26 cellular contexts compared by ENCODE assay signal in the genomic region with DNA sequence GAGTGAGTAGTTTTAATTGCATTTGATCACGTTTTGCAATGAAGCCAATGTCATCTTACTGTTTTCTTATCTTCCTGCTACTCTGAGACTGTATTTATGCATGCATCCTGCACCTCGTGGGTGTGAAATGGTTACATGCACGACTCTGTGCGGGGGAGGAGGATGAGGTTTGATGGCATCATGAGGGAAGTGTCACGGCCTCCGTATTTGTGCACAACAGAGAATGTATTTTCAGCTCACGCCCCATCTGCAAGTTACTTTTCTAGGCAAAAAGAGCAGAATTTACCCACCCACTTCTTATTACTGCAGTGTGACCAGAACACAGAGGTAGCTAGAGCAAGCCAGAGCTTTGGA.
DNase-seq lines count a peak whose midpoint lies in the region; ATAC-seq, FAIRE-seq and TF ChIP-seq lines count a peak whose summit lies in the region.
"Had no signal": no experiment of that assay in that cellular context is flagged by ENCODE, and none has a peak within 500 bp of the region (broad histone marks: within the 10 kb centered on the region; RNA-seq: fewer than 3 reads in every experiment).

No MANE protein-coding gene starts in this region.

- ATAC-seq in left ventricle myocardium superior: no peak
- peak; percentile 57 for ATAC-seq in HG03565 (IDR thresholded peaks at IDR 0.05; ENCODE audit: unreplicated experiment)
- ATAC-seq in HG03196 (IDR thresholded peaks at IDR 0.05; ENCODE audit: unreplicated experiment): no peak
- ATAC-seq: naive thymus-derived CD4-positive, alpha-beta T cell; stimulated activated naive CD8-positive, alpha-beta T cell treated with anti-CD3 and anti-CD28 coated beads, Interleukin-15, Interleukin-2, amounts not matched to agents 100 U/mL and 50 U/mL, for 24 hours; T-helper 17 cell had no signal

- H3K27ac ChIP-seq in cardiac muscle cell (peak overlapping the region; percentile 89), cingulate gyrus (ENCODE audit: low read depth, low read length) (peak overlapping the region; percentile 56), substantia nigra (ENCODE audit: low read depth, low read length, poor library complexity, severe bottlenecking) (peak overlapping the region; percentile 93)
- H3K27ac ChIP-seq: BLaER1 treated with 17β-estradiol and CSF1 and Interleukin-3, amounts not matched to agents 10 nM and 100 nM; coronary artery; uterus; WERI-Rb-1 had no signal

- H3K36me3 ChIP-seq in cardiac muscle cell: no peaks in the 10 kb centered on the region
- H3K36me3 ChIP-seq: BLaER1 treated with 17β-estradiol and CSF1 and Interleukin-3, amounts not matched to agents 10 nM and 100 nM; pancreas; uterus; WERI-Rb-1 had no signal

- TF ChIP-seq CTCF in cardiac muscle cell (IDR thresholded peaks at IDR 0.05; ENCODE audit: low read depth, low read length): no peak

- intact Hi-C loops in left ventricle myocardium superior (cut with micrococcal nuclease): no loop called here

- TF ChIP-seq POLR2A in GM12892 (IDR thresholded peaks at IDR 0.05; ENCODE audit: low read depth, low read length): no peak

- DNase-seq in cardiac muscle cell (ENCODE audit: low read depth in 1 of 2, low spot score in 1 of 2) (no peak), left ventricle myocardium superior (no peak), substantia nigra (lab: John Stamatoyannopoulos, UW) (no peak), GM12892 (ENCODE audit: insufficient read length) (no peak), NCI-H128 (lab: John Stamatoyannopoulos, UW; ENCODE audit: unreplicated experiment) (no peak)
- DNase-seq: 8988T; activated CD4-positive, alpha-beta memory T cell treated with anti-CD3 and anti-CD28 coated beads, Interleukin-2, amount 10 ng/mL, durations not matched to agents 7 days and 5 days; activated naive CD4-positive, alpha-beta T cell treated with anti-CD3 and anti-CD28 coated beads, Interleukin-2, amount 10 ng/mL, durations not matched to agents 7 days and 5 days; HFFc6; naive thymus-derived CD4-positive, alpha-beta T cell; NCI-H1436 treated with DMSO at 0.1 percent for 48 hours; NCI-H2171 treated with DMSO at 0.1 percent for 48 hours; NCI-H748 treated with DMSO at 0.1 percent for 48 hours; OCI-M1; stimulated activated naive CD8-positive, alpha-beta T cell treated with anti-CD3 and anti-CD28 coated beads, Interleukin-15, Interleukin-2, amounts not matched to agents 100 U/mL and 50 U/mL, for 24 hours; T-helper 17 cell; uterus; WERI-Rb-1 had no signal

- H3K9me3 ChIP-seq in cardiac muscle cell (ENCODE audit: low read depth): no peaks in the 10 kb centered on the region
- H3K9me3 ChIP-seq: BLaER1 treated with 17β-estradiol and CSF1 and Interleukin-3, amounts not matched to agents 10 nM and 100 nM; pancreas; uterus had no signal

- no peak overlapping the region for H3K4me3 ChIP-seq in cardiac muscle cell
- H3K4me3 ChIP-seq: BLaER1 treated with 17β-estradiol and CSF1 and Interleukin-3, amounts not matched to agents 10 nM and 100 nM; coronary artery; pancreas; uterus had no signal

- no peak for FAIRE-seq in GM12892 (lab: Jason Lieb, UNC)
- FAIRE-seq: astrocyte, keratinocyte, pancreas had no signal

- no peaks in the 10 kb centered on the region for H3K27me3 ChIP-seq in cardiac muscle cell
- H3K27me3 ChIP-seq: BLaER1 treated with 17β-estradiol and CSF1 and Interleukin-3, amounts not matched to agents 10 nM and 100 nM; pancreas; uterus had no signal

- peaks cover 31% of the 10 kb centered on the region for H3K4me1 ChIP-seq in cardiac muscle cell (ENCODE audit: low read depth)
- H3K4me1 ChIP-seq: pancreas, uterus had no signal
